8 cellular contexts compared by ENCODE assay signal in genomic region chr21:38925923-38926322, GRCh38.
DNase-seq lines count a peak whose midpoint lies in the region; ATAC-seq and TF ChIP-seq lines count a peak whose summit lies in the region.

No MANE protein-coding gene starts in this region.

- no peak for TF ChIP-seq CTCF in SK-N-SH (IDR thresholded peaks at IDR 0.05)

- H3K9me2 ChIP-seq in SK-N-SH: no peaks in the 10 kb centered on the region

- no peak overlapping the region; a peak in 1 of 4 replicates for H3K4me3 ChIP-seq in SK-N-SH (ENCODE audit: low read depth in 2 of 2, low read length in 1 of 2)

- peak overlapping the region; percentile 27 to 45; a peak in 2 of 4 replicates for H3K27ac ChIP-seq in SK-N-SH (ENCODE audit: low read depth in 2 of 2, low read length in 1 of 2)

- CTCF ChIA-PET in SK-N-SH (lab: Yijun Ruan, JAX): interaction anchor here (1.2 kb wide), 1 partner anchor 13 kb away, joined by 3 read pairs; no protein-coding TSS in a partner anchor

- TF ChIP-seq RAD21 in SK-N-SH (IDR thresholded peaks at IDR 0.05; ENCODE audit: low read length): no peak

- DNase-seq in GM04504 (ENCODE audit: low read depth) (peak; percentile 79), SK-N-SH (no peak), glomerular visceral epithelial cell (ENCODE audit: extremely low spot score) (peak; percentile 83), sciatic nerve (ENCODE audit: low spot score) (peak; percentile 78), NCI-H774 (lab: John Stamatoyannopoulos, UW) (no peak), NCI-H2227 treated with DMSO at 0.1 percent for 48 hours (lab: John Stamatoyannopoulos, UW) (no peak)
- DNase-seq in activated T-cell treated with anti-CD3 and anti-CD28 coated beads, Interleukin-2, amount 50 U/mL, for 48 hours: no peak

- ATAC-seq in sciatic nerve: peak; percentile 88
- ATAC-seq in GM19452 (IDR thresholded peaks at IDR 0.05; ENCODE audit: unreplicated experiment): no peak

- H3K9ac ChIP-seq in SK-N-SH: peak overlapping the region; percentile 26; the same call in 1 of the 2 replicates

- no peaks in the 10 kb centered on the region for H3K9me3 ChIP-seq in SK-N-SH

- no peaks in the 10 kb centered on the region for H4K20me1 ChIP-seq in SK-N-SH (ENCODE audit: insufficient read depth)

- peaks cover under 1% of the 10 kb centered on the region for H3F3A ChIP-seq in SK-N-SH (replicated peaks; ENCODE audit: insufficient read depth)

- TF ChIP-seq EP300 in SK-N-SH (IDR thresholded peaks at IDR 0.05; ENCODE audit: borderline replicate concordance in 1 of 2, low read depth in 1 of 2, low read length in 1 of 2): peak; percentile 38 to 90; a peak in 2 of 4 replicates

- H3K27me3 ChIP-seq in SK-N-SH (ENCODE audit: insufficient read depth): no peaks in the 10 kb centered on the region

- H3K4me1 ChIP-seq in SK-N-SH (ENCODE audit: control insufficient read depth in 1 of 2, insufficient read depth in 2 of 2, low read depth in 1 of 2, low read length in 1 of 2): peaks cover 0 to 12% of the 10 kb centered on the region in 2 experiments; a peak in 3 of 4 replicates

- no peaks in the 10 kb centered on the region for H3K36me3 ChIP-seq in SK-N-SH (replicated peaks in 1 of 2; ENCODE audit: control insufficient read depth in 1 of 2, insufficient read depth in 2 of 2, low read length in 1 of 2)

- 16% methylated on average over 7 of the region's 7 CpGs for WGBS in SK-N-SH (ENCODE audit: low lambda C conversion rate)

- intact Hi-C loops in sciatic nerve (cut with DNase I): no loop called here

- no peak overlapping the region for H2AFZ ChIP-seq in SK-N-SH (ENCODE audit: low read depth)

- H3K4me2 ChIP-seq in SK-N-SH: peak overlapping the region; percentile 75

- H3K79me2 ChIP-seq in SK-N-SH (ENCODE audit: insufficient read depth): no peaks in the 10 kb centered on the region

- POLR2A ChIA-PET in SK-N-SH (lab: Yijun Ruan, JAX): no interaction called here

TF ChIP-seq in SK-N-SH, 30 proteins besides CTCF, POLR2A, EP300 and RAD21:
- TF ChIP-seq MAX (IDR thresholded peaks at IDR 0.05; ENCODE audit: low read depth) (peak; percentile 38; the same call in 1 of the 2 replicates), GATA2 (CRISPR knock-in tag; IDR thresholded peaks at IDR 0.05) (no peak), FOXM1 (IDR thresholded peaks at IDR 0.05; ENCODE audit: low read depth) (peak; percentile 84), ZBTB33 (IDR thresholded peaks at IDR 0.05; ENCODE audit: borderline replicate concordance, low read depth) (peak; percentile 66; the same call in 1 of the 2 replicates), MEF2A (IDR thresholded peaks at IDR 0.05; ENCODE audit: borderline replicate concordance, low read depth) (peak; percentile 99), RXRA (IDR thresholded peaks at IDR 0.05; ENCODE audit: borderline replicate concordance, low read depth) (peak; percentile 72; the same call in 1 of the 2 replicates), TEAD4 (IDR thresholded peaks at IDR 0.05; ENCODE audit: borderline replicate concordance, insufficient read depth) (peak; percentile 87), NFIC (IDR thresholded peaks at IDR 0.05; ENCODE audit: borderline replicate concordance) (peak; percentile 95), TCF12 (IDR thresholded peaks at IDR 0.05) (peak; percentile 94), RCOR1 (IDR thresholded peaks at IDR 0.05; ENCODE audit: low read length) (no peak), REST (IDR thresholded peaks at IDR 0.05; ENCODE audit: low read depth, low read length) (0 out of 2 replicates have a peak, but pooled peaks have one; percentile 17), JUND (IDR thresholded peaks at IDR 0.05) (peak; percentile 90), CHD2 (IDR thresholded peaks at IDR 0.05; ENCODE audit: low read length, partially characterized antibody) (no peak), POLR2AphosphoS5 (IDR thresholded peaks at IDR 0.05; ENCODE audit: low read depth, low read length) (peak; percentile 47; the same call in 1 of the 2 replicates), FOSL2 (IDR thresholded peaks at IDR 0.05; ENCODE audit: borderline replicate concordance, low read depth) (peak; percentile 78; the same call in 1 of the 2 replicates), GABPA (IDR thresholded peaks at IDR 0.05; ENCODE audit: low read depth) (no peak)
- TF ChIP-seq, protein P1, sequence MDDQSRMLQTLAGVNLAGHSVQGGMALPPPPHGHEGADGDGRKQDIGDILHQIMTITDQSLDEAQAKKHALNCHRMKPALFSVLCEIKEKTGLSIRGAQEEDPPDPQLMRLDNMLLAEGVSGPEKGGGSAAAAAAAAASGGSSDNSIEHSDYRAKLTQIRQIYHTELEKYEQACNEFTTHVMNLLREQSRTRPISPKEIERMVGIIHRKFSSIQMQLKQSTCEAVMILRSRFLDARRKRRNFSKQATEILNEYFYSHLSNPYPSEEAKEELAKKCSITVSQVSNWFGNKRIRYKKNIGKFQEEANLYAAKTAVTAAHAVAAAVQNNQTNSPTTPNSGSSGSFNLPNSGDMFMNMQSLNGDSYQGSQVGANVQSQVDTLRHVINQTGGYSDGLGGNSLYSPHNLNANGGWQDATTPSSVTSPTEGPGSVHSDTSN (IDR thresholded peaks at IDR 0.05): peak; percentile 98

Comparison
In these comparisons a context has a peak if more than half of its experiments do, and no peak if none do; other contexts are left out.
1. DNase-seq: peak in GM04504 (single experiment), glomerular visceral epithelial cell (single experiment) and sciatic nerve (single experiment); none in SK-N-SH (single experiment), activated T-cell treated with anti-CD3 and anti-CD28 coated beads, Interleukin-2, amount 50 U/mL, for 48 hours (0 of 2), NCI-H774 (single experiment) and NCI-H2227 treated with DMSO at 0.1 percent for 48 hours (single experiment).